Comparison of ENCODE assay signal across 2 cellular contexts in the genomic region with DNA sequence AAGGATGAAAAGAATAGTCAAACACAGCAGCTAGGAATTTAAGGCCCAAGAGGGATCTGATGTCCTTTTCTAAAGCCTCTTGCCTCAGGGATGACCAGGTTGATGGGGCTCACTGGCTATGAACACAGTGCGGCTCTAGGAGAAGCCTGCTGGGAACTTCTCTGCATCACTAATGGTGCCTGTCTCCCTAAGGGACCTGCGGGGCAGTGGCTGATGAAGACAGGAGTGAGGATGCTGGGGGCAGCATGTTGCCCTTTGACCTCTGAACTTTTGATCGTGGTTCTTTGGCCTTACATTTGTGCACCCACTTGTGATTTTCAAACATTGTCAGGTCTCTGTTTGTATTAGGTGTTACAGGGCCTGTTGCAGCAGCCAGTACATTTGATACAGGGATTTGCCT.
TF ChIP-seq lines count a peak whose summit lies in the region.

No MANE protein-coding gene starts in this region.

TF ChIP-seq in GM12878, 131 proteins besides CTCF, POLR2A, EP300 and RAD21:
- TF ChIP-seq SMARCA5 (IDR thresholded peaks at IDR 0.05): no peak
- peak; percentile 13; the same call in 1 of the 2 replicates for TF ChIP-seq NR2C1 (IDR thresholded peaks at IDR 0.05)
- no peak for TF ChIP-seq BRCA1 (IDR thresholded peaks at IDR 0.05; ENCODE audit: low read depth, low read length)

TF ChIP-seq in H1, 55 proteins besides CTCF, POLR2A, EP300 and RAD21:
- TF ChIP-seq RFX5 (IDR thresholded peaks at IDR 0.05; ENCODE audit: borderline replicate concordance, low read depth, low read length): no peak
- no peak for TF ChIP-seq KDM4A (IDR thresholded peaks at IDR 0.05; ENCODE audit: low read depth, low read length, severe bottlenecking)
- TF ChIP-seq POLR2AphosphoS5 (IDR thresholded peaks at IDR 0.05; ENCODE audit: low read depth, low read length): no peak
- no peak for TF ChIP-seq FOSL1 (IDR thresholded peaks at IDR 0.05; ENCODE audit: insufficient read depth, low read depth, low read length)
- no peak for TF ChIP-seq EZH2 (IDR thresholded peaks at IDR 0.05; ENCODE audit: low read depth, low read length, severe bottlenecking)
- TF ChIP-seq, protein P1, sequence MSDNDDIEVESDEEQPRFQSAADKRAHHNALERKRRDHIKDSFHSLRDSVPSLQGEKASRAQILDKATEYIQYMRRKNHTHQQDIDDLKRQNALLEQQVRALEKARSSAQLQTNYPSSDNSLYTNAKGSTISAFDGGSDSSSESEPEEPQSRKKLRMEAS (IDR thresholded peaks at IDR 0.05): no peak
